ENCODE assay signal across 1 cellular context in the genomic region with DNA sequence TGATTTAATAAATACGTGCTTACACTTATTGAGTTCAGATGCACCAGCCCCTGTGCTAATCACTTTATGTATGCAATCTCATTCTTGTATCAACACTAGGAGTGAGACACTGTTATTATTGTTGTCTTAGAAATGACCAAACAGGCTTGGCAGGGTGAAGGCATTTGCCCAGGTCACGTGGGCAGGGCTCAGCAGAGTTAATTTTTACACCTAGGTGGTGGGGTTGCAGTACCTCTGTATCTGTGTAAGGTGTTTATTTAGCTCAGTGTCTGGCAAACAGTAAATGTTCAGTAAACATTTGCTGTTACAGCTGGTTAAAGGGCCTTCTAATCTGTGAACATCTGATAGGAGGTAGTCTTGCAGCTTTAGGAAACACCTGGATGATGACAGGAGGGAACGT.
TF ChIP-seq lines count a peak whose summit lies in the region.

No MANE protein-coding gene starts in this region.

TF ChIP-seq in HepG2, 621 proteins besides CTCF, POLR2A, EP300 and RAD21 (continued from another document and continues in another):
- TF ChIP-seq RERE (CRISPR knock-in tag; IDR thresholded peaks at IDR 0.05; ENCODE audit: low read depth) = 0 out of 2 replicates have a peak, but pooled peaks have one; percentile 24
- peak; percentile 86 for TF ChIP-seq TBX2 (CRISPR knock-in tag; IDR thresholded peaks at IDR 0.05; ENCODE audit: borderline replicate concordance)
- TF ChIP-seq NFIC (IDR thresholded peaks at IDR 0.05; ENCODE audit: low read length) = no peak
- TF ChIP-seq, protein P1, sequence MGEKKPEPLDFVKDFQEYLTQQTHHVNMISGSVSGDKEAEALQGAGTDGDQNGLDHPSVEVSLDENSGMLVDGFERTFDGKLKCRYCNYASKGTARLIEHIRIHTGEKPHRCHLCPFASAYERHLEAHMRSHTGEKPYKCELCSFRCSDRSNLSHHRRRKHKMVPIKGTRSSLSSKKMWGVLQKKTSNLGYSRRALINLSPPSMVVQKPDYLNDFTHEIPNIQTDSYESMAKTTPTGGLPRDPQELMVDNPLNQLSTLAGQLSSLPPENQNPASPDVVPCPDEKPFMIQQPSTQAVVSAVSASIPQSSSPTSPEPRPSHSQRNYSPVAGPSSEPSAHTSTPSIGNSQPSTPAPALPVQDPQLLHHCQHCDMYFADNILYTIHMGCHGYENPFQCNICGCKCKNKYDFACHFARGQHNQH (CRISPR knock-in tag; IDR thresholded peaks at IDR 0.05) = 0 out of 2 replicates have a peak, but pooled peaks have one; percentile 24
- no peak for TF ChIP-seq KLF11 (CRISPR knock-in tag; IDR thresholded peaks at IDR 0.05)
- TF ChIP-seq HNF1A (IDR thresholded peaks at IDR 0.05; ENCODE audit: low read depth) = 0 out of 2 replicates have a peak, but pooled peaks have one; percentile 45
- no peak for TF ChIP-seq HNF1A (CRISPR knock-in tag; IDR thresholded peaks at IDR 0.05; ENCODE audit: borderline replicate concordance)
- no peak for TF ChIP-seq PRPF4 (IDR thresholded peaks at IDR 0.05; ENCODE audit: low read depth, low read length, poor library complexity, severe bottlenecking)
- 0 out of 2 replicates have a peak, but pooled peaks have one; percentile 38 for TF ChIP-seq HDAC1 (CRISPR knock-in tag; IDR thresholded peaks at IDR 0.05)
- peak; percentile 73 for TF ChIP-seq BHLHE40 (IDR thresholded peaks at IDR 0.05; ENCODE audit: low read length)
- TF ChIP-seq, protein P2, sequence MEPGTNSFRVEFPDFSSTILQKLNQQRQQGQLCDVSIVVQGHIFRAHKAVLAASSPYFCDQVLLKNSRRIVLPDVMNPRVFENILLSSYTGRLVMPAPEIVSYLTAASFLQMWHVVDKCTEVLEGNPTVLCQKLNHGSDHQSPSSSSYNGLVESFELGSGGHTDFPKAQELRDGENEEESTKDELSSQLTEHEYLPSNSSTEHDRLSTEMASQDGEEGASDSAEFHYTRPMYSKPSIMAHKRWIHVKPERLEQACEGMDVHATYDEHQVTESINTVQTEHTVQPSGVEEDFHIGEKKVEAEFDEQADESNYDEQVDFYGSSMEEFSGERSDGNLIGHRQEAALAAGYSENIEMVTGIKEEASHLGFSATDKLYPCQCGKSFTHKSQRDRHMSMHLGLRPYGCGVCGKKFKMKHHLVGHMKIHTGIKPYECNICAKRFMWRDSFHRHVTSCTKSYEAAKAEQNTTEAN (CRISPR knock-in tag; conservative IDR thresholded peaks at IDR 0.05) = no peak
- no peak for TF ChIP-seq MATR3 (CRISPR knock-in tag; IDR thresholded peaks at IDR 0.05)
- no peak for TF ChIP-seq ZNF850 (CRISPR knock-in tag; conservative IDR thresholded peaks at IDR 0.05)
- TF ChIP-seq FOXA1 (IDR thresholded peaks at IDR 0.05) = no peak
- TF ChIP-seq FOXA1 (CRISPR knock-in tag; IDR thresholded peaks at IDR 0.05) = 0 out of 2 replicates have a peak, but pooled peaks have one; percentile 35
- TF ChIP-seq RAD51 (IDR thresholded peaks at IDR 0.05; ENCODE audit: borderline replicate concordance) = 0 out of 2 replicates have a peak, but pooled peaks have one; percentile 20
- TF ChIP-seq HOXA7 (CRISPR knock-in tag; IDR thresholded peaks at IDR 0.05) = no peak
- TF ChIP-seq FOXP4 (CRISPR knock-in tag; IDR thresholded peaks at IDR 0.05) = peak; percentile 87
- peak; percentile 58; the same call in 1 of the 2 replicates for TF ChIP-seq ZNF607 (CRISPR knock-in tag; IDR thresholded peaks at IDR 0.05; ENCODE audit: borderline replicate concordance)
- TF ChIP-seq SMAD3 (CRISPR knock-in tag; IDR thresholded peaks at IDR 0.05) = no peak
- TF ChIP-seq FOXA3 (CRISPR knock-in tag; IDR thresholded peaks at IDR 0.05) = peak; percentile 69; the same call in 1 of the 2 replicates
- TF ChIP-seq, protein P3, sequence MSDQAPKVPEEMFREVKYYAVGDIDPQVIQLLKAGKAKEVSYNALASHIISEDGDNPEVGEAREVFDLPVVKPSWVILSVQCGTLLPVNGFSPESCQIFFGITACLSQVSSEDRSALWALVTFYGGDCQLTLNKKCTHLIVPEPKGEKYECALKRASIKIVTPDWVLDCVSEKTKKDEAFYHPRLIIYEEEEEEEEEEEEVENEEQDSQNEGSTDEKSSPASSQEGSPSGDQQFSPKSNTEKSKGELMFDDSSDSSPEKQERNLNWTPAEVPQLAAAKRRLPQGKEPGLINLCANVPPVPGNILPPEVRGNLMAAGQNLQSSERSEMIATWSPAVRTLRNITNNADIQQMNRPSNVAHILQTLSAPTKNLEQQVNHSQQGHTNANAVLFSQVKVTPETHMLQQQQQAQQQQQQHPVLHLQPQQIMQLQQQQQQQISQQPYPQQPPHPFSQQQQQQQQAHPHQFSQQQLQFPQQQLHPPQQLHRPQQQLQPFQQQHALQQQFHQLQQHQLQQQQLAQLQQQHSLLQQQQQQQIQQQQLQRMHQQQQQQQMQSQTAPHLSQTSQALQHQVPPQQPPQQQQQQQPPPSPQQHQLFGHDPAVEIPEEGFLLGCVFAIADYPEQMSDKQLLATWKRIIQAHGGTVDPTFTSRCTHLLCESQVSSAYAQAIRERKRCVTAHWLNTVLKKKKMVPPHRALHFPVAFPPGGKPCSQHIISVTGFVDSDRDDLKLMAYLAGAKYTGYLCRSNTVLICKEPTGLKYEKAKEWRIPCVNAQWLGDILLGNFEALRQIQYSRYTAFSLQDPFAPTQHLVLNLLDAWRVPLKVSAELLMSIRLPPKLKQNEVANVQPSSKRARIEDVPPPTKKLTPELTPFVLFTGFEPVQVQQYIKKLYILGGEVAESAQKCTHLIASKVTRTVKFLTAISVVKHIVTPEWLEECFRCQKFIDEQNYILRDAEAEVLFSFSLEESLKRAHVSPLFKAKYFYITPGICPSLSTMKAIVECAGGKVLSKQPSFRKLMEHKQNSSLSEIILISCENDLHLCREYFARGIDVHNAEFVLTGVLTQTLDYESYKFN (CRISPR knock-in tag; conservative IDR thresholded peaks at IDR 0.05) = peak; percentile 41; the same call in 1 of the 2 replicates
- TF ChIP-seq FOXK1 (CRISPR knock-in tag; IDR thresholded peaks at IDR 0.05; ENCODE audit: borderline replicate concordance, low read depth) = no peak
